Comparison of ENCODE assay signal across 7 cellular contexts in the genomic region with DNA sequence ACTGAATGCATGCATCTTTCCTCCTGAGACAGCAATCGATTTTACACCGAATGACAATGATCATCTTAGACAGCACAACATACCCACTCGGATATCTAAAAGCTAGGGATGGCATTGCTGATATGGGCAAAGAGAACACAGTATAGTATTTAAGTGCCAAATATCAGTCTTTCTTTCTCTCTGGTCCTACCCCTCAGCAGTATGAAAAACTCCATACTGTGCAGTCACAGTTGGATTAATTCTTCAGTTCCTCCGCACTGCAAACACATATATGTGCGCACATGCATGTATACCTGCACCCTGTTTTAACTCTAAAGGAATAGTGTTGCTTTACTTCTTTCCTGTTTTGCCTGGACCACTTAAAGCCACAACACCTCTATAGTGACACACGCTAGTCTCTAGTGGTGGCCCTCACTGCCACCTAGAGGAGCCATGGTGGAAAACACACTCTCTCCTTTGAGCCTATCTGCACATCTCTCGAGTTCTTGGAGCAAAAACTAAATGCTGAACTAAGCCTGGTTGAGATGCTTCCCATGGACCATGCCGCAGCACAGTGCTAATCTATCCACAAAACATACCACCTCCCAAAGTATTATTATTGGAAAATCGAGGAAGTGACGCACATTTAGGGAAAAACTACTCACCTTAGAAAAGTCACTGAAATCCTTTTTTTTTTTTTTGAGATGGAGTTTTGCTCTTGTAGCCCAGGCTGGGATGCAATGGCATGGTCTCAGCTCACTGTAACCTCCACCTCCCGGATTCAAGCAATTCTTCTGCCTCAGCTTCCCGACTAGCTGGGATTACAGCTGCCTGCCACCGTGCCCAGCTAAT.
DNase-seq lines count a peak whose midpoint lies in the region; ATAC-seq and TF ChIP-seq lines count a peak whose summit lies in the region.

No MANE protein-coding gene starts in this region.

- DNase-seq in GM10248 (ENCODE audit: extremely low spot score) (peak; percentile 74), Kasumi-1 (lab: John Stamatoyannopoulos, UW) (peak; percentile 31 to 51), SW480 (ENCODE audit: low spot score) (peak; percentile 82), astrocyte of the cerebellum (ENCODE audit: low read depth) (no peak), hippocampal formation (lab: John Stamatoyannopoulos, UW) (peak; percentile 44 to 83)
- DNase-seq in stimulated activated CD4-positive, alpha-beta T cell treated with anti-CD3 and anti-CD28 coated beads, Interleukin-12 subunit alpha, Interleukin-12 subunit beta, amount 100 ng/mL, for 24 hours (ENCODE audit: low read depth in 2 of 2) = peak; percentile 16 to 34

- in situ Hi-C loops in astrocyte of the cerebellum (cut with HindIII; ENCODE audit: low sequenced_read_pairs) = no loop called here

- H3K4me3 ChIP-seq in astrocyte of the cerebellum (ENCODE audit: low read depth, low read length) = no peak overlapping the region

- POLR2A ChIA-PET in GM10248 (lab: Yijun Ruan, JAX) = no interaction called here

- ATAC-seq in GM21619 (IDR thresholded peaks at IDR 0.05; ENCODE audit: unreplicated experiment) = peak; percentile 97

- peak; percentile 87 for TF ChIP-seq CTCF in GM10248 (IDR thresholded peaks at IDR 0.05; ENCODE audit: control extremely low read depth, extremely low read depth, low read depth, missing control alignments)
- peak; percentile 86 for TF ChIP-seq CTCF in astrocyte of the cerebellum (IDR thresholded peaks at IDR 0.05; ENCODE audit: low read depth, low read length, missing control alignments)

- CTCF ChIA-PET in GM10248 (lab: Yijun Ruan, JAX) = interaction anchor here (0.6 to 9.6 kb wide), 12 partner anchors 11 to 440 kb away, joined by 3 to 63 read pairs (median 3); no protein-coding TSS in a partner anchor
